Comparison of ENCODE assay signal across 8 cellular contexts in the genomic region with DNA sequence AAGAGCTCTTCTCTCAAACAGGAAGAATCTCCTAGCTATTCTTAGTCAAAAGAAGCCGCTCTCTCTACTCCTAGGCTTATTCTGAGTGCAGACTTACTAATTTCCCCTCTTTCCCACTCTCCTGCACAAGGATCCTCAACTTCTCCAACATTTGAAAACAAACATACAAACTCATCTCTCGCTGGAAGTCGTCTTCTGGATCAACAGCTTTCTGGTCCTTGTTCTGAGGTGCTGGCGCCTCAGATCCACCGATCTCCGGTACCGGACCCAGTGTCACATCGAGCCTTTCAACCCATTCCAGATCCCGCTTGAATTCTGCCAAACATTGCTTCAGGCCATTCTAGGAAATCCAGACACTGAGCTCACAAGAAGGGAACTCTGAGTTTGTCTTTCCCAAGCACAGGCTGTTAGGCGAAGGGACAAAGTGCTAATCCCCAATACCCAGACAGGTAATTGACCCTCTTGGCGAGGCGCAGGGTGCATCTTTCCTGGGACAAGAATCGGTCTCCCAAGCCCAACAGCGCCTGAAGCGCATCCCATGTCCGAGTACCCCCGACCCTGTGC. TPM values are rescaled to one million over a fixed set of nuclear protein-coding genes. Genes with fewer than 3 reads are reported as not detected.
DNase-seq lines count a peak whose midpoint lies in the region; ATAC-seq and TF ChIP-seq lines count a peak whose summit lies in the region.

No MANE protein-coding gene starts in this region.

- peaks cover 36% of the 10 kb centered on the region for H3K79me2 ChIP-seq in MM.1S (ENCODE audit: low read length)

- DNase-seq in GM13976 (ENCODE audit: low spot score) (peak; percentile 18), MM.1S (no peak), neural crest cell (ENCODE audit: low read depth, low spot score) (no peak), cerebellum (ENCODE audit: low spot score) (no peak)
- no peak for DNase-seq in effector memory CD8-positive, alpha-beta T cell

- H3K9me3 ChIP-seq in MM.1S (replicated peaks; ENCODE audit: insufficient read depth, low read length), result no peaks in the 10 kb centered on the region

- H3K4me3 ChIP-seq in MM.1S (ENCODE audit: low read length), result peak overlapping the region; percentile 99

- peak overlapping the region; percentile 88 to 97 for H3K27ac Mint-ChIP-seq in effector memory CD8-positive, alpha-beta T cell
- peak overlapping the region; percentile 96 for H3K27ac Mint-ChIP-seq in neural crest cell (ENCODE audit: unreplicated experiment)

- peaks cover 15 to 17% of the 10 kb centered on the region in 2 donors for H3K4me1 Mint-ChIP-seq in effector memory CD8-positive, alpha-beta T cell (ENCODE audit: low read depth in 2 of 2)
- H3K4me1 Mint-ChIP-seq in neural crest cell, result peaks cover 16% of the 10 kb centered on the region

- peaks cover 15 to 20% of the 10 kb centered on the region in 2 donors for H3K27me3 Mint-ChIP-seq in effector memory CD8-positive, alpha-beta T cell
- H3K27me3 Mint-ChIP-seq in neural crest cell (ENCODE audit: low read depth), result peaks cover 14% of the 10 kb centered on the region

- ATAC-seq in effector memory CD8-positive, alpha-beta T cell (replicated peaks), result no peak
- ATAC-seq in HG02642 (IDR thresholded peaks at IDR 0.05; ENCODE audit: poor library complexity, unreplicated experiment) (no peak), GM18517 (IDR thresholded peaks at IDR 0.05; ENCODE audit: unreplicated experiment) (no peak), GM19397 (IDR thresholded peaks at IDR 0.05; ENCODE audit: unreplicated experiment) (no peak)

- H3K9me3 Mint-ChIP-seq in effector memory CD8-positive, alpha-beta T cell, result no peaks in the 10 kb centered on the region
- H3K9me3 Mint-ChIP-seq in neural crest cell, result no peaks in the 10 kb centered on the region

- peak overlapping the region; percentile 11; the same call in 1 of the 2 replicates for H3K27ac ChIP-seq in MM.1S (ENCODE audit: low read length)

- H3K4me2 ChIP-seq in MM.1S (ENCODE audit: low read depth, low read length), result peak overlapping the region; percentile 98

- H3F3A ChIP-seq in MM.1S (ENCODE audit: insufficient read depth, low read length), result no peaks in the 10 kb centered on the region

- H4K20me1 ChIP-seq in MM.1S (ENCODE audit: insufficient read depth, low read length), result no peaks in the 10 kb centered on the region

- H3K9me2 ChIP-seq in MM.1S (replicated peaks; ENCODE audit: insufficient read depth, low read length), result no peaks in the 10 kb centered on the region

- in situ Hi-C loops in GM13976 (cut with MboI; ENCODE audit: low sequenced_read_pairs, unreplicated experiment), result no loop called here

- peak overlapping the region; percentile 93 for H2AFZ ChIP-seq in MM.1S (ENCODE audit: low read length)

- TF ChIP-seq CTCF in GM13976 (IDR thresholded peaks at IDR 0.05; ENCODE audit: borderline replicate concordance, control extremely low read depth, extremely low read depth, insufficient read depth, missing control alignments) (no peak), MM.1S (IDR thresholded peaks at IDR 0.05; ENCODE audit: low read length) (no peak), neural crest cell (conservative IDR thresholded peaks at IDR 0.05) (no peak)

- H3K36me3 ChIP-seq in MM.1S (replicated peaks; ENCODE audit: insufficient read depth, low read length), result peaks cover 22% of the 10 kb centered on the region; the same call in 1 of the 2 replicates

- peaks cover 35% of the 10 kb centered on the region for H3K36me3 Mint-ChIP-seq in effector memory CD8-positive, alpha-beta T cell (ENCODE audit: insufficient read depth)
- H3K36me3 Mint-ChIP-seq in neural crest cell (ENCODE audit: low read depth), result peaks cover 19% of the 10 kb centered on the region

- H3K27me3 ChIP-seq in MM.1S (replicated peaks; ENCODE audit: insufficient read depth, low read length), result no peaks in the 10 kb centered on the region

- peak overlapping the region; percentile 96 to 97 for H3K4me3 Mint-ChIP-seq in effector memory CD8-positive, alpha-beta T cell
- peak overlapping the region; percentile 99 for H3K4me3 Mint-ChIP-seq in neural crest cell

- H3K9ac ChIP-seq in MM.1S (ENCODE audit: low read length), result peak overlapping the region; percentile 87

- peaks cover 15% of the 10 kb centered on the region for H3K4me1 ChIP-seq in MM.1S (ENCODE audit: low read length)

RNA-seq across cellular contexts. Expression of a gene that starts 0.7 kb away (rescaled TPM):
- total RNA-seq in neural crest cell (55.9 and 57.3 TPM in 2 replicates), cerebellum (27.2 TPM)

RNA-seq across cellular contexts. Expression of a gene that starts 0.7 kb away (rescaled TPM):
- total RNA-seq in neural crest cell (0.77 and 0.86 TPM in 2 replicates), cerebellum (1.9 TPM)
